9 cellular contexts compared by ENCODE assay signal in genomic region chrX:106726485-106727437, GRCh38. TPM values are rescaled to one million over a fixed set of nuclear protein-coding genes. Genes with fewer than 3 reads are reported as not detected.
DNase-seq lines count a peak whose midpoint lies in the region; ATAC-seq and TF ChIP-seq lines count a peak whose summit lies in the region.
"Had no signal": no experiment of that assay in that cellular context is flagged by ENCODE, and none has a peak within 500 bp of the region (broad histone marks: within the 10 kb centered on the region; RNA-seq: fewer than 3 reads in every experiment).

TSS of gene RNF128 (plus strand) at chrX:106726701. CDS start at chrX:106726914, 213 bp downstream.

- no peaks in the 10 kb centered on the region for H3K9me3 Mint-ChIP-seq in activated CD4-positive, alpha-beta T cell treated with anti-CD3 and anti-CD28 coated beads, Interleukin-2, amount 10 ng/mL, durations not matched to agents 24 days and 14 days
- H3K9me3 Mint-ChIP-seq in central memory CD8-positive, alpha-beta T cell = no peaks in the 10 kb centered on the region
- H3K9me3 Mint-ChIP-seq in stimulated activated effector memory CD8-positive, alpha-beta T cell treated with anti-CD3 and anti-CD28 coated beads, Interleukin-12 subunit alpha, Interleukin-12 subunit beta, amount 100 ng/mL, for 72 hours = no peaks in the 10 kb centered on the region

- no peaks in the 10 kb centered on the region for H3K4me1 ChIP-seq in Panc1 (ENCODE audit: control insufficient read depth, insufficient read depth, low read length)

- ATAC-seq in Panc1 = peak; percentile 91
- ATAC-seq in central memory CD8-positive, alpha-beta T cell (replicated peaks; ENCODE audit: extremely low read depth, poor library complexity, severe bottlenecking) = no peak
- peak; percentile 92 for ATAC-seq in left colon
- peak; percentile 58 for ATAC-seq in stimulated activated effector memory CD8-positive, alpha-beta T cell treated with anti-CD3 and anti-CD28 coated beads, Interleukin-12 subunit alpha, Interleukin-12 subunit beta, amount 100 ng/mL, for 72 hours
- no peak for ATAC-seq in GM18909 (IDR thresholded peaks at IDR 0.05; ENCODE audit: poor library complexity, unreplicated experiment)

- no peaks in the 10 kb centered on the region for H3K9me3 ChIP-seq in Panc1 (ENCODE audit: control insufficient read depth, insufficient read depth, low read depth, low read length)

- H3K27ac ChIP-seq in Panc1 (ENCODE audit: low read length) = peak within 1 kb of the TSS; percentile 64

- H3K4me3 ChIP-seq in Panc1 (ENCODE audit: low read depth in 2 of 2, low read length in 2 of 2) = peak within 1 kb of the TSS; percentile 64

- POLR2A ChIA-PET in Panc1 (lab: Charles Lee) = interaction anchor here (0.6 kb wide), 1 partner anchor 111 kb away, joined by 5 read pairs; no protein-coding TSS in a partner anchor

- in situ Hi-C loops in Panc1 (cut with HindIII; ENCODE audit: low pct_unique_long_range_greater_than_20kb, low sequenced_read_pairs) = no loop called here
- in situ Hi-C loops in GM13976 (cut with MboI; ENCODE audit: low sequenced_read_pairs, unreplicated experiment) = no loop called here

- CTCF ChIA-PET in Panc1 (lab: Charles Lee) = interaction anchor here (0.7 kb wide), 1 partner anchor 1370 kb away, joined by 4 read pairs; no protein-coding TSS in a partner anchor

- no peak for TF ChIP-seq CTCF in Panc1 (IDR thresholded peaks at IDR 0.05)
- TF ChIP-seq CTCF in GM13976 (IDR thresholded peaks at IDR 0.05; ENCODE audit: borderline replicate concordance, control extremely low read depth, extremely low read depth, insufficient read depth, missing control alignments) = no peak

- peaks cover 3% of the 10 kb centered on the region for H3K4me1 Mint-ChIP-seq in activated CD4-positive, alpha-beta T cell treated with anti-CD3 and anti-CD28 coated beads, Interleukin-2, amount 10 ng/mL, durations not matched to agents 24 days and 14 days
- no peaks in the 10 kb centered on the region for H3K4me1 Mint-ChIP-seq in central memory CD8-positive, alpha-beta T cell
- no peaks in the 10 kb centered on the region for H3K4me1 Mint-ChIP-seq in stimulated activated effector memory CD8-positive, alpha-beta T cell treated with anti-CD3 and anti-CD28 coated beads, Interleukin-12 subunit alpha, Interleukin-12 subunit beta, amount 100 ng/mL, for 72 hours

- peaks cover 4% of the 10 kb centered on the region; the same call in 1 of the 2 replicates for H3K27me3 ChIP-seq in Panc1 (ENCODE audit: control insufficient read depth, insufficient read depth, low read length)

- H3K27me3 Mint-ChIP-seq in activated CD4-positive, alpha-beta T cell treated with anti-CD3 and anti-CD28 coated beads, Interleukin-2, amount 10 ng/mL, durations not matched to agents 24 days and 14 days = peaks cover 49% of the 10 kb centered on the region
- peaks cover 46% of the 10 kb centered on the region for H3K27me3 Mint-ChIP-seq in central memory CD8-positive, alpha-beta T cell

- H3K4me3 Mint-ChIP-seq in activated CD4-positive, alpha-beta T cell treated with anti-CD3 and anti-CD28 coated beads, Interleukin-2, amount 10 ng/mL, durations not matched to agents 24 days and 14 days = peak within 1 kb of the TSS; percentile 70
- H3K4me3 Mint-ChIP-seq in central memory CD8-positive, alpha-beta T cell = peak within 1 kb of the TSS; percentile 46
- H3K4me3 Mint-ChIP-seq in stimulated activated effector memory CD8-positive, alpha-beta T cell treated with anti-CD3 and anti-CD28 coated beads, Interleukin-12 subunit alpha, Interleukin-12 subunit beta, amount 100 ng/mL, for 72 hours = peak within 1 kb of the TSS; percentile 58

- peak; percentile 62 for DNase-seq in activated CD4-positive, alpha-beta T cell treated with anti-CD3 and anti-CD28 coated beads, Interleukin-2, amount 10 ng/mL, durations not matched to agents 24 days and 14 days
- DNase-seq in activated CD4-positive, alpha-beta T cell treated with anti-CD3 and anti-CD28 coated beads for 1 hour = no peak
- DNase-seq in Panc1 (ENCODE audit: low read depth, low spot score) (no peak), left colon (peak; percentile 72 to 76), GM13976 (ENCODE audit: low spot score) (no peak)
- DNase-seq in central memory CD8-positive, alpha-beta T cell (ENCODE audit: low spot score in 2 of 2) = no peak
- DNase-seq in stimulated activated effector memory CD8-positive, alpha-beta T cell treated with anti-CD3 and anti-CD28 coated beads, Interleukin-12 subunit alpha, Interleukin-12 subunit beta, amount 100 ng/mL, for 72 hours (ENCODE audit: low spot score in 2 of 2) = no peak

- intact Hi-C loops in activated CD4-positive, alpha-beta T cell treated with anti-CD3 and anti-CD28 coated beads, Interleukin-2, amount 10 ng/mL, durations not matched to agents 24 days and 14 days (cut with micrococcal nuclease) = no loop called here
- intact Hi-C loops in Panc1 (cut with micrococcal nuclease; ENCODE audit: unreplicated experiment) (no loop called here), left colon (cut with DNase I, micrococcal nuclease) (no loop called here)

- H3K36me3 ChIP-seq in Panc1 (ENCODE audit: control insufficient read depth, insufficient read depth, low read length) = no peaks in the 10 kb centered on the region

- H3K27ac Mint-ChIP-seq in activated CD4-positive, alpha-beta T cell treated with anti-CD3 and anti-CD28 coated beads, Interleukin-2, amount 10 ng/mL, durations not matched to agents 24 days and 14 days = no peak within 1 kb of the TSS
- no peak within 1 kb of the TSS for H3K27ac Mint-ChIP-seq in central memory CD8-positive, alpha-beta T cell (ENCODE audit: low read depth)
- H3K27ac Mint-ChIP-seq in stimulated activated effector memory CD8-positive, alpha-beta T cell treated with anti-CD3 and anti-CD28 coated beads, Interleukin-12 subunit alpha, Interleukin-12 subunit beta, amount 100 ng/mL, for 72 hours = no peak within 1 kb of the TSS
- H3K27ac Mint-ChIP-seq: CD4-positive, CD25-positive, alpha-beta regulatory T cell had no signal

- H3K36me3 Mint-ChIP-seq in activated CD4-positive, alpha-beta T cell treated with anti-CD3 and anti-CD28 coated beads, Interleukin-2, amount 10 ng/mL, durations not matched to agents 24 days and 14 days (ENCODE audit: low read depth) = no peaks in the 10 kb centered on the region
- no peaks in the 10 kb centered on the region for H3K36me3 Mint-ChIP-seq in central memory CD8-positive, alpha-beta T cell (ENCODE audit: insufficient read depth)
- no peaks in the 10 kb centered on the region for H3K36me3 Mint-ChIP-seq in stimulated activated effector memory CD8-positive, alpha-beta T cell treated with anti-CD3 and anti-CD28 coated beads, Interleukin-12 subunit alpha, Interleukin-12 subunit beta, amount 100 ng/mL, for 72 hours
- H3K36me3 Mint-ChIP-seq: CD4-positive, CD25-positive, alpha-beta regulatory T cell had no signal

- no TSS peak for BruUV-seq in Panc1 (replicated peaks; lab: Mats Ljungman, UMichigan)

RNA-seq across cellular contexts. Expression of gene RNF128, which starts in this region (rescaled TPM):
- not detected in 2 replicates for total RNA-seq in activated CD4-positive, alpha-beta T cell treated with anti-CD3 and anti-CD28 coated beads, Interleukin-2, amount 10 ng/mL, durations not matched to agents 24 days and 14 days
- total RNA-seq in Panc1 (2021; ENCODE audit: unreplicated experiment) (5.0 TPM), left colon (10 to 100 TPM; 37.1 to 43.0 TPM)
- polyA plus RNA-seq in Panc1 (2012; ENCODE audit: insufficient read length) = 4.3 TPM
- total RNA-seq: CD4-positive, CD25-positive, alpha-beta regulatory T cell had no signal
- polyA plus RNA-seq: CD4-positive, CD25-positive, alpha-beta regulatory T cell had no signal

Comparison
In these comparisons a context has a peak if more than half of its experiments do, and no peak if none do; other contexts are left out.
1. Peak in DNase-seq in activated CD4-positive, alpha-beta T cell treated with anti-CD3 and anti-CD28 coated beads, Interleukin-2, amount 10 ng/mL, durations not matched to agents 24 days and 14 days; RNA of the gene not detected or under 1 TPM.
2. DNase-seq: peak in left colon (2 of 2); none in activated CD4-positive, alpha-beta T cell treated with anti-CD3 and anti-CD28 coated beads for 1 hour (single experiment), Panc1 (single experiment), central memory CD8-positive, alpha-beta T cell (0 of 2), stimulated activated effector memory CD8-positive, alpha-beta T cell treated with anti-CD3 and anti-CD28 coated beads, Interleukin-12 subunit alpha, Interleukin-12 subunit beta, amount 100 ng/mL, for 72 hours (0 of 2) and GM13976 (single experiment).
3. ATAC-seq: peak in Panc1 (single experiment), left colon (single experiment) and stimulated activated effector memory CD8-positive, alpha-beta T cell treated with anti-CD3 and anti-CD28 coated beads, Interleukin-12 subunit alpha, Interleukin-12 subunit beta, amount 100 ng/mL, for 72 hours (single experiment); none in central memory CD8-positive, alpha-beta T cell (single experiment) and GM18909 (single experiment).
4. Peak in every context shown above with its lines, with median percentiles within 50 percentile points of each other: H3K4me3 Mint-ChIP-seq.